28 cellular contexts compared by ENCODE assay signal in the genomic region with DNA sequence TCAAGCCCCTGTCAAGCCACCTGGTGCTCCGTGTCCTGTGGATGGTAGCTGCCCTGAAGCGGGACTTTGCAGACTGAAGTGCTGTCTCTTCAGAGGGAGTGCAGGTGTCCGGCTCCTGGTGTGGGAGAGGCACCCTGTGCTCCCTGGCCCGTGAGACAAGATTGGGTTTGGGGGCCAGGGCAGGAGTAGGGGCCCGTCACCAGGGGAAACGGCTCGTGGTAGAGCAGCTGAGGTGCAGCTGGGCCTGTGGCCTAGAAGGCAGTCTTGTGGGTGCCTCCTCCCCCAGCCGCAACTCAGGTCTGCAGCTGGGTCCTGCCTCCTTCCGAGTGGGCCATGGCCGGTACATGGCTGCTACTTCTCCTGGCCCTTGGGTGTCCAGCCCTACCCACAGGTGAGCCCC. TPM values are rescaled to one million over a fixed set of nuclear protein-coding genes. Genes with fewer than 3 reads are reported as not detected.
A peak's percentile ranks its signal among the peaks of the same experiment; 100 is the strongest.
DNase-seq lines count a peak whose midpoint lies in the region; ATAC-seq and TF ChIP-seq lines count a peak whose summit lies in the region.
"Had no signal": no experiment of that assay in that cellular context is flagged by ENCODE, and none has a peak within 500 bp of the region (broad histone marks: within the 10 kb centered on the region; RNA-seq: fewer than 3 reads in every experiment).

A gene with protein sequence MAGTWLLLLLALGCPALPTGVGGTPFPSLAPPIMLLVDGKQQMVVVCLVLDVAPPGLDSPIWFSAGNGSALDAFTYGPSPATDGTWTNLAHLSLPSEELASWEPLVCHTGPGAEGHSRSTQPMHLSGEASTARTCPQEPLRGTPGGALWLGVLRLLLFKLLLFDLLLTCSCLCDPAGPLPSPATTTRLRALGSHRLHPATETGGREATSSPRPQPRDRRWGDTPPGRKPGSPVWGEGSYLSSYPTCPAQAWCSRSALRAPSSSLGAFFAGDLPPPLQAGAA (plus strand): TSS at position 317 of the 400 bp plus-strand sequence. CDS start 17 bp downstream, at position 334.

- 76 to 87% methylated on average over 7 to 9 of the region's 10 CpGs for WGBS in body of pancreas, 2 donors

- no peaks in the 10 kb centered on the region for H3K9me3 Mint-ChIP-seq in T-helper 2 cell treated with Interferon-gamma antibody and Interleukin-4, amounts not matched to agents 5 μg/mL and 100 μg/mL, for 36 hours
- no peaks in the 10 kb centered on the region for H3K9me3 Mint-ChIP-seq in activated naive CD8-positive, alpha-beta T cell treated with anti-CD3 and anti-CD28 coated beads, Interleukin-2, amount 50 U/mL, for 24 hours
- no peaks in the 10 kb centered on the region for H3K9me3 Mint-ChIP-seq in stimulated activated effector memory CD8-positive, alpha-beta T cell treated with anti-CD3 and anti-CD28 coated beads, Interleukin-12 subunit alpha, Interleukin-12 subunit beta, amount 100 ng/mL, for 72 hours
- H3K9me3 Mint-ChIP-seq: activated CD4-positive, alpha-beta T cell treated with anti-CD3 and anti-CD28 coated beads, Interleukin-2, amount 10 ng/mL, durations not matched to agents 24 days and 14 days; activated T-helper 1 cell treated with anti-CD3 and anti-CD28 coated beads, Interleukin-12 subunit alpha, Interleukin-12 subunit beta, Interleukin-2, Interleukin-4 antibody, amounts not matched to agents 30 ng/mL and 10 ng/mL and 1 ng/mL, durations not matched to agents 14 hours and 24 hours and 36 hours; brain; CD8-positive, alpha-beta memory T cell had no signal

- H3K27ac Mint-ChIP-seq in T-helper 2 cell treated with Interferon-gamma antibody and Interleukin-4, amounts not matched to agents 5 μg/mL and 100 μg/mL, for 36 hours: peak within 1 kb of the TSS; percentile 20
- no peak within 1 kb of the TSS for H3K27ac Mint-ChIP-seq in activated naive CD8-positive, alpha-beta T cell treated with anti-CD3 and anti-CD28 coated beads, Interleukin-2, amount 50 U/mL, for 24 hours
- H3K27ac Mint-ChIP-seq in stimulated activated effector memory CD8-positive, alpha-beta T cell treated with anti-CD3 and anti-CD28 coated beads, Interleukin-12 subunit alpha, Interleukin-12 subunit beta, amount 100 ng/mL, for 72 hours: no peak within 1 kb of the TSS
- H3K27ac Mint-ChIP-seq: activated CD4-positive, alpha-beta T cell treated with anti-CD3 and anti-CD28 coated beads, Interleukin-2, amount 10 ng/mL, durations not matched to agents 24 days and 14 days; activated T-helper 1 cell treated with anti-CD3 and anti-CD28 coated beads, Interleukin-12 subunit alpha, Interleukin-12 subunit beta, Interleukin-2, Interleukin-4 antibody, amounts not matched to agents 30 ng/mL and 10 ng/mL and 1 ng/mL, durations not matched to agents 14 hours and 24 hours and 36 hours; brain had no signal

- TF ChIP-seq CTCF in body of pancreas (IDR thresholded peaks at IDR 0.05) (no peak), uterus (IDR thresholded peaks at IDR 0.05) (no peak)

- H3K27me3 ChIP-seq in body of pancreas (no peaks in the 10 kb centered on the region), uterus (peaks cover 0 to 6% of the 10 kb centered on the region in 2 donors)

- H3K36me3 Mint-ChIP-seq in T-helper 2 cell treated with Interferon-gamma antibody and Interleukin-4, amounts not matched to agents 5 μg/mL and 100 μg/mL, for 36 hours (ENCODE audit: low read depth): no peaks in the 10 kb centered on the region
- no peaks in the 10 kb centered on the region for H3K36me3 Mint-ChIP-seq in activated naive CD8-positive, alpha-beta T cell treated with anti-CD3 and anti-CD28 coated beads, Interleukin-2, amount 50 U/mL, for 24 hours (ENCODE audit: low read depth)
- H3K36me3 Mint-ChIP-seq in stimulated activated effector memory CD8-positive, alpha-beta T cell treated with anti-CD3 and anti-CD28 coated beads, Interleukin-12 subunit alpha, Interleukin-12 subunit beta, amount 100 ng/mL, for 72 hours: no peaks in the 10 kb centered on the region
- H3K36me3 Mint-ChIP-seq: brain; CD8-positive, alpha-beta memory T cell had no signal

- peaks cover 5% of the 10 kb centered on the region for H3K27me3 Mint-ChIP-seq in T-helper 2 cell treated with Interferon-gamma antibody and Interleukin-4, amounts not matched to agents 5 μg/mL and 100 μg/mL, for 36 hours (ENCODE audit: low read depth)
- peaks cover 17% of the 10 kb centered on the region for H3K27me3 Mint-ChIP-seq in activated naive CD8-positive, alpha-beta T cell treated with anti-CD3 and anti-CD28 coated beads, Interleukin-2, amount 50 U/mL, for 24 hours

- no peak for DNase-seq in T-helper 2 cell treated with Interferon-gamma antibody and Interleukin-4, amounts not matched to agents 5 μg/mL and 100 μg/mL, for 36 hours (ENCODE audit: low spot score)
- no peak for DNase-seq in T-helper 2 cell
- peak; percentile 71 for DNase-seq in Jurkat, Clone E6-1 (ENCODE audit: low read depth, low spot score)
- no peak for DNase-seq in activated naive CD8-positive, alpha-beta T cell treated with anti-CD3 and anti-CD28 coated beads, Interleukin-2, amount 50 U/mL, for 24 hours
- no peak for DNase-seq in stimulated activated effector memory CD8-positive, alpha-beta T cell treated with anti-CD3 and anti-CD28 coated beads, Interleukin-12 subunit alpha, Interleukin-12 subunit beta, amount 100 ng/mL, for 72 hours (ENCODE audit: low spot score in 2 of 2)
- no peak for DNase-seq in body of pancreas
- DNase-seq in uterus: no peak
- DNase-seq: activated CD4-positive, alpha-beta T cell treated with anti-CD3 and anti-CD28 coated beads, Interleukin-2, amount 10 ng/mL, durations not matched to agents 24 days and 14 days; CD8-positive, alpha-beta memory T cell; DMS153; effector memory CD4-positive, alpha-beta T cell; GDM1; Kasumi-1; NCI-H1105; NCI-H446; tibial artery had no signal

- no peak within 1 kb of the TSS for H3K27ac ChIP-seq in body of pancreas
- no peak within 1 kb of the TSS for H3K27ac ChIP-seq in uterus
- H3K27ac ChIP-seq: 22Rv1, esophagus muscularis mucosa, neutrophil, tibial artery had no signal

- ATAC-seq in activated naive CD8-positive, alpha-beta T cell treated with anti-CD3 and anti-CD28 coated beads, Interleukin-2, amount 50 U/mL, for 24 hours: peak; percentile 40
- ATAC-seq in stimulated activated effector memory CD8-positive, alpha-beta T cell treated with anti-CD3 and anti-CD28 coated beads, Interleukin-12 subunit alpha, Interleukin-12 subunit beta, amount 100 ng/mL, for 72 hours: peak; percentile 32
- ATAC-seq in body of pancreas (no peak), GM21528 (IDR thresholded peaks at IDR 0.05; ENCODE audit: low FRiP score, unreplicated experiment) (no peak)

- intact Hi-C loops in body of pancreas (cut with DNase I) (no loop called here), uterus (cut with DNase I; ENCODE audit: low total_unique reads) (no loop called here)

- TF ChIP-seq POLR2A in body of pancreas (IDR thresholded peaks at IDR 0.05) (no peak), uterus (IDR thresholded peaks at IDR 0.05) (no peak)

- H3K4me1 Mint-ChIP-seq in T-helper 2 cell treated with Interferon-gamma antibody and Interleukin-4, amounts not matched to agents 5 μg/mL and 100 μg/mL, for 36 hours (ENCODE audit: low read depth): peaks cover 3% of the 10 kb centered on the region
- peaks cover 3% of the 10 kb centered on the region for H3K4me1 Mint-ChIP-seq in activated naive CD8-positive, alpha-beta T cell treated with anti-CD3 and anti-CD28 coated beads, Interleukin-2, amount 50 U/mL, for 24 hours
- no peaks in the 10 kb centered on the region for H3K4me1 Mint-ChIP-seq in stimulated activated effector memory CD8-positive, alpha-beta T cell treated with anti-CD3 and anti-CD28 coated beads, Interleukin-12 subunit alpha, Interleukin-12 subunit beta, amount 100 ng/mL, for 72 hours
- H3K4me1 Mint-ChIP-seq: activated CD4-positive, alpha-beta T cell treated with anti-CD3 and anti-CD28 coated beads, Interleukin-2, amount 10 ng/mL, durations not matched to agents 24 days and 14 days; brain had no signal

- H3K36me3 ChIP-seq in body of pancreas (replicated peaks in 1 of 2; ENCODE audit: insufficient read depth in 1 of 2, low read depth in 2 of 2) (no peaks in the 10 kb centered on the region), uterus (no peaks in the 10 kb centered on the region)
- H3K36me3 ChIP-seq: esophagus muscularis mucosa, neutrophil, tibial artery had no signal

- H3K4me3 ChIP-seq in Jurkat, Clone E6-1 (ENCODE audit: low read length): peak within 1 kb of the TSS; percentile 38
- H3K4me3 ChIP-seq in body of pancreas: no peak within 1 kb of the TSS
- H3K4me3 ChIP-seq in uterus: no peak within 1 kb of the TSS
- H3K4me3 ChIP-seq: esophagus muscularis mucosa, tibial artery had no signal

- H3K4me1 ChIP-seq in body of pancreas (peaks cover 9% of the 10 kb centered on the region), uterus (peaks cover 0 to 6% of the 10 kb centered on the region in 2 donors)

- H3K9me3 ChIP-seq in body of pancreas (no peaks in the 10 kb centered on the region), uterus (no peaks in the 10 kb centered on the region)
- H3K9me3 ChIP-seq: esophagus muscularis mucosa, neutrophil, tibial artery had no signal

- no peak within 1 kb of the TSS for H3K4me3 Mint-ChIP-seq in T-helper 2 cell treated with Interferon-gamma antibody and Interleukin-4, amounts not matched to agents 5 μg/mL and 100 μg/mL, for 36 hours
- no peak within 1 kb of the TSS for H3K4me3 Mint-ChIP-seq in activated naive CD8-positive, alpha-beta T cell treated with anti-CD3 and anti-CD28 coated beads, Interleukin-2, amount 50 U/mL, for 24 hours
- H3K4me3 Mint-ChIP-seq in stimulated activated effector memory CD8-positive, alpha-beta T cell treated with anti-CD3 and anti-CD28 coated beads, Interleukin-12 subunit alpha, Interleukin-12 subunit beta, amount 100 ng/mL, for 72 hours: no peak within 1 kb of the TSS
- H3K4me3 Mint-ChIP-seq: activated CD4-positive, alpha-beta T cell treated with anti-CD3 and anti-CD28 coated beads, Interleukin-2, amount 10 ng/mL, durations not matched to agents 24 days and 14 days; activated T-helper 1 cell treated with anti-CD3 and anti-CD28 coated beads, Interleukin-12 subunit alpha, Interleukin-12 subunit beta, Interleukin-2, Interleukin-4 antibody, amounts not matched to agents 30 ng/mL and 10 ng/mL and 1 ng/mL, durations not matched to agents 14 hours and 24 hours and 36 hours; brain; CD8-positive, alpha-beta memory T cell had no signal

RNA-seq across cellular contexts. Expression of the gene that starts here (rescaled TPM):
- polyA plus RNA-seq in Jurkat, Clone E6-1 (2012; ENCODE audit: insufficient read depth, insufficient read length): not detected
- total RNA-seq in body of pancreas (not detected), uterus (1 to 10 TPM in 1 of 4 donors, not detected in 3; 2.0 TPM)
- total RNA-seq: activated CD4-positive, alpha-beta T cell treated with anti-CD3 and anti-CD28 coated beads, Interleukin-2, amount 10 ng/mL, durations not matched to agents 24 days and 14 days; activated T-helper 1 cell treated with anti-CD3 and anti-CD28 coated beads, Interleukin-12 subunit alpha, Interleukin-12 subunit beta, Interleukin-2, Interleukin-4 antibody, amounts not matched to agents 30 ng/mL and 10 ng/mL and 1 ng/mL, durations not matched to agents 14 hours and 24 hours and 36 hours; CD8-positive, alpha-beta memory T cell; H1; HT1080; lower leg skin; pulmonary artery endothelial cell; T-helper 1 cell treated with Interleukin-12 subunit alpha and Interleukin-12 subunit beta and Interleukin-4 antibody, amounts not matched to agents 30 ng/mL and 1 ng/mL, for 36 hours had no signal
- polyA plus RNA-seq: CD8-positive, alpha-beta memory T cell; H1; keratinocyte had no signal

Comparison
In these comparisons a context has a peak if more than half of its experiments do, and no peak if none do; other contexts are left out.
1. ATAC-seq: peak in activated naive CD8-positive, alpha-beta T cell treated with anti-CD3 and anti-CD28 coated beads, Interleukin-2, amount 50 U/mL, for 24 hours (single experiment) and stimulated activated effector memory CD8-positive, alpha-beta T cell treated with anti-CD3 and anti-CD28 coated beads, Interleukin-12 subunit alpha, Interleukin-12 subunit beta, amount 100 ng/mL, for 72 hours (single experiment); none in body of pancreas (single experiment) and GM21528 (single experiment).